19 cellular contexts compared by ENCODE assay signal in the genomic region with DNA sequence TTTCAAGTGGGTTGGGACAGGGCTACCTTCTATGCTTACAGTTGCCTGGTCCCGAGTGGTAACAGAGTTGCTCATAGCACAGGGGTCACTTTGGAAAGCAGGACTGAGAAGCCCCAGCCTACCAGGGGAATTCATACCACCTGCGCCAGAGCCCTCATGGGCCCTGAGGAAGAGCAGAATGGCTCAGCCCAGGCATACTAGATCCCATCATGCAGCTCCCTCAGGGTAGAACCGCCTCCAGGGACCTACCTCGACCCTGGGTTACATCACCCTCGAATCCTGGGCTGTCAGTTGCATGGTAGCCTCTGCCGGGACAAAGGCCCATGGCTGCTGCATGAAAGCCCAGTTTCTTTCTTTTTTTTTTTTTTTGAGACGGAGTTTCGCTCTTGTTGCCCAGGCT. TPM values are rescaled to one million over a fixed set of nuclear protein-coding genes. Genes with fewer than 3 reads are reported as not detected.
DNase-seq lines count a peak whose midpoint lies in the region; ATAC-seq, FAIRE-seq and TF ChIP-seq lines count a peak whose summit lies in the region.
"Had no signal": no experiment of that assay in that cellular context is flagged by ENCODE, and none has a peak within 500 bp of the region (broad histone marks: within the 10 kb centered on the region; RNA-seq: fewer than 3 reads in every experiment).

No MANE protein-coding gene starts in this region.

- no peak overlapping the region for H2BK5ac ChIP-seq in H1 (ENCODE audit: low read depth, low read length)

- H3K4me2 ChIP-seq in H1 (ENCODE audit: insufficient read depth in 1 of 2, low read depth in 2 of 2, low read length in 2 of 2) (no peak overlapping the region), PC-9 (no peak overlapping the region)

- no peak overlapping the region for H4K91ac ChIP-seq in H1 (replicated peaks; ENCODE audit: insufficient read length, low read length)

- H3K4me3 ChIP-seq in H7 (ENCODE audit: insufficient read depth, low read depth, low read length): no peak overlapping the region
- H3K4me3 ChIP-seq in H1 (ENCODE audit: extremely low read depth in 1 of 4, insufficient read depth in 2 of 4, low read depth in 3 of 4, low read length in 4 of 4): no peak overlapping the region
- no peak overlapping the region for H3K4me3 ChIP-seq in PC-9
- H3K4me3 ChIP-seq: GM23248 had no signal

- peaks cover 0 to 9% (median 7%) of the 10 kb centered on the region in 4 experiments; a peak in 6 of 7 replicates for H3K4me1 ChIP-seq in H1 (replicated peaks in 1 of 4; ENCODE audit: control insufficient read depth in 3 of 4, insufficient read depth in 4 of 4, low read length in 3 of 4)
- no peaks in the 10 kb centered on the region for H3K4me1 ChIP-seq in PC-9 (replicated peaks; ENCODE audit: insufficient read depth)
- H3K4me1 ChIP-seq: BE2C had no signal

- no peak overlapping the region for H2BK20ac ChIP-seq in H1 (ENCODE audit: low read length)

- H4K5ac ChIP-seq in H1 (ENCODE audit: insufficient read length, low read depth, low read length): no peak overlapping the region

- peak overlapping the region; percentile 66; the same call in 1 of the 2 replicates for H2AK5ac ChIP-seq in H1 (ENCODE audit: low read depth, low read length)

- no peak overlapping the region for H4K8ac ChIP-seq in H1 (ENCODE audit: extremely low read depth, insufficient read depth, low read length)

- TF ChIP-seq RAD21 in H1 (IDR thresholded peaks at IDR 0.05 in 1 of 2, conservative IDR thresholded peaks at IDR 0.05 in 1 of 2; ENCODE audit: low read depth in 2 of 2, low read length in 2 of 2): no peak

- no peaks in the 10 kb centered on the region for H3K9me3 Mint-ChIP-seq in CD4-positive, alpha-beta T cell
- H3K9me3 Mint-ChIP-seq: CD4-positive, CD25-positive, alpha-beta regulatory T cell; H9 had no signal

- H3K9me2 ChIP-seq in PC-9 (ENCODE audit: insufficient read depth): no peaks in the 10 kb centered on the region

- H3F3A ChIP-seq in PC-9 (ENCODE audit: insufficient read depth, low read depth): no peaks in the 10 kb centered on the region

- no peak overlapping the region for H2BK12ac ChIP-seq in H1 (ENCODE audit: low read depth, low read length)

- no peak for FAIRE-seq in H1 (lab: Jason Lieb, UNC)
- FAIRE-seq: A204.1, D721Med, GM12892, GM18507 had no signal

- H3K36me3 ChIP-seq in H7 (replicated peaks; ENCODE audit: control insufficient read depth, insufficient read depth, low read length) (no peaks in the 10 kb centered on the region), H1 (ENCODE audit: control insufficient read depth in 2 of 4, insufficient read depth in 4 of 4, low read length in 3 of 4) (no peaks in the 10 kb centered on the region; a peak in 1 of 8 replicates), PC-9 (ENCODE audit: low read depth) (no peaks in the 10 kb centered on the region)
- H3K36me3 ChIP-seq: BE2C had no signal

- no peak for TF ChIP-seq EP300 in H1 (IDR thresholded peaks at IDR 0.05; ENCODE audit: borderline replicate concordance in 1 of 2, low read depth in 2 of 2, low read length in 2 of 2)

- no peak overlapping the region for H3K14ac ChIP-seq in H1 (ENCODE audit: insufficient read length)

- no peak overlapping the region for H3K27ac ChIP-seq in CD4-positive, alpha-beta T cell (ENCODE audit: low read depth, low read length)
- H3K27ac ChIP-seq in H1 (ENCODE audit: low read depth, low read length) (no peak overlapping the region), PC-9 (no peak overlapping the region)
- H3K27ac ChIP-seq: GM23248 had no signal

- H3K9ac ChIP-seq in H1 (replicated peaks in 1 of 4; ENCODE audit: extremely low read depth in 1 of 4, low read depth in 3 of 4, low read length in 3 of 4): no peak overlapping the region
- H3K9ac ChIP-seq: GM23248 had no signal

- H3K9me3 ChIP-seq in CD4-positive, alpha-beta T cell (ENCODE audit: control insufficient read depth, low read length): no peaks in the 10 kb centered on the region
- no peaks in the 10 kb centered on the region for H3K9me3 ChIP-seq in H1 (ENCODE audit: insufficient read depth in 2 of 2, low read depth in 1 of 2, low read length in 1 of 2)
- H3K9me3 ChIP-seq in PC-9 (ENCODE audit: insufficient read depth, low read depth): no peaks in the 10 kb centered on the region
- H3K9me3 ChIP-seq: BE2C, Caco-2 had no signal

- BruUV-seq in PC-9 (replicated peaks; lab: Mats Ljungman, UMichigan): no TSS peak

- 81% methylated on average over 6 of the region's 8 CpGs; no CpG with 5 or more reads in 1 of the 2 experiments for WGBS in H1 (ENCODE audit: extremely low coverage in 1 of 2, insufficient coverage in 1 of 2, insufficient read length in 1 of 2, insufficient replicate concordance in 2 of 2, low coverage in 1 of 2, low lambda C conversion rate in 2 of 2, missing lambda C conversion rate in 1 of 2), 2 experiments

- H3K4ac ChIP-seq in H1 (replicated peaks; ENCODE audit: insufficient read length, low read depth, low read length): no peak overlapping the region

- H3K23me2 ChIP-seq in H1 (ENCODE audit: low read depth, low read length): peaks cover 9% of the 10 kb centered on the region

- H3K27me3 ChIP-seq in CD4-positive, alpha-beta T cell (ENCODE audit: control insufficient read depth, insufficient read depth, low read length): no peaks in the 10 kb centered on the region
- H3K27me3 ChIP-seq in H7 (ENCODE audit: control insufficient read depth, insufficient read depth, low read length) (peaks cover 15% of the 10 kb centered on the region), H1 (replicated peaks in 1 of 4; ENCODE audit: control insufficient read depth in 3 of 4, extremely low read depth in 1 of 4, insufficient read depth in 3 of 4, low read length in 3 of 4) (peaks cover 3 to 16% (median 15%) of the 10 kb centered on the region in 4 experiments), PC-9 (ENCODE audit: insufficient read depth, low read depth) (no peaks in the 10 kb centered on the region)
- H3K27me3 ChIP-seq: BE2C had no signal

- H3K56ac ChIP-seq in H1 (replicated peaks; ENCODE audit: insufficient read length, low read depth, low read length): no peak overlapping the region

- peaks cover 35% of the 10 kb centered on the region for H3K4me1 Mint-ChIP-seq in CD4-positive, alpha-beta T cell (ENCODE audit: low read depth)

- H4K20me1 ChIP-seq in H1 (replicated peaks in 1 of 2; ENCODE audit: control insufficient read depth in 1 of 2, insufficient read depth in 2 of 2, low read length in 2 of 2) (peaks cover 0 to 3% of the 10 kb centered on the region in 2 experiments), PC-9 (ENCODE audit: insufficient read depth) (no peaks in the 10 kb centered on the region)

- POLR2A ChIA-PET in CD4-positive, alpha-beta T cell (lab: Charles Lee): no interaction called here
- POLR2A ChIA-PET in H1 (lab: Charles Lee; ENCODE audit: partially characterized antibody) (interaction anchor here (4.6 to 9.0 kb wide), 2 partner anchors 8 to 22 kb away, joined by 56 to 75 read pairs; a partner anchor contains a TSS), PC-9 (lab: Charles Lee; ENCODE audit: unreplicated experiment) (no interaction called here)

- H3K36me3 Mint-ChIP-seq in CD4-positive, alpha-beta T cell (ENCODE audit: low read depth): peaks cover 21% of the 10 kb centered on the region
- H3K36me3 Mint-ChIP-seq: CD4-positive, CD25-positive, alpha-beta regulatory T cell had no signal

- H3K79me1 ChIP-seq in H1 (ENCODE audit: low read depth, low read length): no peaks in the 10 kb centered on the region

- CTCF ChIA-PET in CD4-positive, alpha-beta T cell (lab: Charles Lee): no interaction called here
- CTCF ChIA-PET in H1 (lab: Charles Lee; ENCODE audit: partially characterized antibody) (no interaction called here), PC-9 (lab: Charles Lee) (no interaction called here)

- H3K27me3 Mint-ChIP-seq in CD4-positive, alpha-beta T cell: no peaks in the 10 kb centered on the region
- H3K27me3 Mint-ChIP-seq: CD4-positive, CD25-positive, alpha-beta regulatory T cell had no signal

- no peak for TF ChIP-seq CTCF in CD4-positive, alpha-beta T cell (IDR thresholded peaks at IDR 0.05)
- TF ChIP-seq CTCF in H1 (IDR thresholded peaks at IDR 0.05; ENCODE audit: control extremely low read depth in 1 of 3, insufficient read depth in 1 of 3, low read depth in 1 of 3, low read length in 3 of 3): no peak
- TF ChIP-seq CTCF in PC-9 (conservative IDR thresholded peaks at IDR 0.05): no peak

- no peak overlapping the region for H3K27ac Mint-ChIP-seq in CD4-positive, alpha-beta T cell
- H3K27ac Mint-ChIP-seq: CD4-positive, CD25-positive, alpha-beta regulatory T cell; H9 had no signal

- no peak overlapping the region for H2BK120ac ChIP-seq in H1 (replicated peaks; ENCODE audit: low read depth, low read length)

- no peak for DNase-seq in CD4-positive, alpha-beta T cell
- DNase-seq in H7 (peak; percentile 39), H1 (ENCODE audit: low read depth in 1 of 2, low spot score in 2 of 2) (no peak), GF-D8 (lab: John Stamatoyannopoulos, UW) (no peak), PC-9 (no peak)
- no peak for DNase-seq in stimulated activated CD8-positive, alpha-beta memory T cell treated with anti-CD3 and anti-CD28 coated beads, Interleukin-4, amount 100 ng/mL, for 48 hours
- DNase-seq: ACHN; BE2C; C1 segment of cervical spinal cord; Caco-2; CD4-positive, CD25-positive, alpha-beta regulatory T cell; DMS79; GM23248; H9 had no signal

- intact Hi-C loops in CD4-positive, alpha-beta T cell (cut with DNase I, micrococcal nuclease): no loop called here
- intact Hi-C loops in PC-9 (cut with micrococcal nuclease; ENCODE audit: unreplicated experiment): no loop called here

- no peak for ATAC-seq in CD4-positive, alpha-beta T cell (ENCODE audit: poor library complexity)

- H3K18ac ChIP-seq in H1 (ENCODE audit: extremely low read depth, low read length): no peak overlapping the region

- no peak overlapping the region for H2AFZ ChIP-seq in H1 (ENCODE audit: low read length)
- H2AFZ ChIP-seq in PC-9: no peak overlapping the region
- H2AFZ ChIP-seq: GM23248 had no signal

- peak overlapping the region; percentile 34 for H3K4me3 Mint-ChIP-seq in CD4-positive, alpha-beta T cell
- H3K4me3 Mint-ChIP-seq: H9 had no signal

- H2BK15ac ChIP-seq in H1 (ENCODE audit: low read length): no peak overlapping the region

- no peak for TF ChIP-seq POLR2A in H1 (IDR thresholded peaks at IDR 0.05; ENCODE audit: control extremely low read depth in 1 of 2, low read depth in 2 of 2, low read length in 2 of 2)

- H3K23ac ChIP-seq in H1 (ENCODE audit: insufficient read length): no peak overlapping the region

- H3K79me2 ChIP-seq in H1 (ENCODE audit: control insufficient read depth in 1 of 2, insufficient read depth in 2 of 2, low read length in 2 of 2) (no peaks in the 10 kb centered on the region; a peak in 1 of 4 replicates), PC-9 (ENCODE audit: low read depth) (peaks cover 6% of the 10 kb centered on the region; the same call in 1 of the 2 replicates)

RNA-seq across cellular contexts. Expression of a gene that starts 2.9 kb away (rescaled TPM):
- 10 to 100 TPM; 25.5 to 25.6 TPM for total RNA-seq in CD4-positive, alpha-beta T cell
- total RNA-seq in H7 (2014; rRNA removed; shearing (Covaris generic)): 51.3 and 64.7 TPM in 2 replicates
- 41.7 and 43.6 TPM in 2 replicates for total RNA-seq in H1 (2021; fragmentation: NEBNext Ultra II Directional; extraction: Animal tissue kit (Norgen Biotek cat#: 25700))
- polyA plus RNA-seq in H1 (2011; rRNA removed): 55.2 and 66.7 TPM in 2 replicates
- 64.7 TPM for polyA plus RNA-seq in H1 (2011; cell fraction: cytosol; rRNA removed)
- 85.7 TPM for polyA plus RNA-seq in H1 (2011; cell fraction: nucleus; rRNA removed)
- 34.9 to 55.7 TPM (median 49.6 TPM) in 4 replicates for polyA plus RNA-seq in H1 (2012, experiment 1 of 2)
- 50.4 TPM for polyA plus RNA-seq in H1 (2012, experiment 2 of 2)
- polyA plus RNA-seq in H1 (2013, experiment 1 of 2): 59.5 TPM
- polyA plus RNA-seq in H1 (2013, experiment 2 of 2): 62.0 TPM
- 15.2 and 16.5 TPM in 2 replicates for polyA minus RNA-seq in H1 (2011; rRNA and poly(A)+ RNA removed)
- 25.0 TPM for polyA minus RNA-seq in H1 (2011; cell fraction: cytosol; rRNA and poly(A)+ RNA removed)
- 17.6 TPM for polyA minus RNA-seq in H1 (2011; cell fraction: nucleus; rRNA and poly(A)+ RNA removed)
- total RNA-seq in PC-9 (2021): 46.2 and 57.7 TPM in 2 replicates

RNA-seq across cellular contexts. Expression of a gene that starts 8.8 kb away (rescaled TPM):
- total RNA-seq in CD4-positive, alpha-beta T cell: 10 to 100 TPM; 10.2 to 10.4 TPM
- total RNA-seq in H7 (2014; rRNA removed; shearing (Covaris generic)): 23.0 and 29.8 TPM in 2 replicates
- total RNA-seq in H1 (2021; fragmentation: NEBNext Ultra II Directional; extraction: Animal tissue kit (Norgen Biotek cat#: 25700)): 11.3 and 15.4 TPM in 2 replicates
- polyA plus RNA-seq in H1 (2011; rRNA removed): 22.6 and 29.2 TPM in 2 replicates
- 24.4 TPM for polyA plus RNA-seq in H1 (2011; cell fraction: cytosol; rRNA removed)
- polyA plus RNA-seq in H1 (2011; cell fraction: nucleus; rRNA removed): 29.1 TPM
- polyA plus RNA-seq in H1 (2012, experiment 1 of 2): 6.3 to 17.2 TPM (median 16.5 TPM) in 4 replicates
- 12.9 TPM for polyA plus RNA-seq in H1 (2012, experiment 2 of 2)
- 8.9 TPM for polyA plus RNA-seq in H1 (2013, experiment 1 of 2)
- 8.0 TPM for polyA plus RNA-seq in H1 (2013, experiment 2 of 2)
- 1.7 and 1.8 TPM in 2 replicates for polyA minus RNA-seq in H1 (2011; rRNA and poly(A)+ RNA removed)
- 9.8 TPM for polyA minus RNA-seq in H1 (2011; cell fraction: cytosol; rRNA and poly(A)+ RNA removed)
- 9.6 TPM for polyA minus RNA-seq in H1 (2011; cell fraction: nucleus; rRNA and poly(A)+ RNA removed)
- total RNA-seq in PC-9 (2021): 6.2 and 12.7 TPM in 2 replicates

RNA-seq across cellular contexts. Expression of a gene that starts 10.9 kb away (rescaled TPM):
- 10 to 100 TPM; 16.7 to 17.8 TPM for total RNA-seq in CD4-positive, alpha-beta T cell
- total RNA-seq in H7 (2014; rRNA removed; shearing (Covaris generic)): 5.2 and 6.1 TPM in 2 replicates
- total RNA-seq in H1 (2021; fragmentation: NEBNext Ultra II Directional; extraction: Animal tissue kit (Norgen Biotek cat#: 25700)): 5.6 and 6.0 TPM in 2 replicates
- 5.4 and 8.0 TPM in 2 replicates for polyA plus RNA-seq in H1 (2011; rRNA removed)
- polyA plus RNA-seq in H1 (2011; cell fraction: cytosol; rRNA removed): 6.0 TPM
- 30.7 TPM for polyA plus RNA-seq in H1 (2011; cell fraction: nucleus; rRNA removed)
- polyA plus RNA-seq in H1 (2012, experiment 1 of 2): 5.8 to 8.4 TPM (median 7.1 TPM) in 4 replicates
- polyA plus RNA-seq in H1 (2012, experiment 2 of 2): 4.3 TPM
- polyA plus RNA-seq in H1 (2013, experiment 1 of 2): 4.1 TPM
- polyA plus RNA-seq in H1 (2013, experiment 2 of 2): 2.9 TPM
- polyA minus RNA-seq in H1 (2011; rRNA and poly(A)+ RNA removed): 2.6 and 3.0 TPM in 2 replicates
- 2.9 TPM for polyA minus RNA-seq in H1 (2011; cell fraction: cytosol; rRNA and poly(A)+ RNA removed)
- polyA minus RNA-seq in H1 (2011; cell fraction: nucleus; rRNA and poly(A)+ RNA removed): 9.0 TPM
- 1.6 and 2.3 TPM in 2 replicates for total RNA-seq in PC-9 (2021)

RNA-seq across cellular contexts. Expression of a gene that starts 21.9 kb away (rescaled TPM):
- under 1 TPM; 0.16 to 0.28 TPM for total RNA-seq in CD4-positive, alpha-beta T cell
- 0.30 and 0.45 TPM in 2 replicates for total RNA-seq in H7 (2014; rRNA removed; shearing (Covaris generic))
- total RNA-seq in H1 (2021; fragmentation: NEBNext Ultra II Directional; extraction: Animal tissue kit (Norgen Biotek cat#: 25700)): 0.34 and 0.44 TPM in 2 replicates
- 0.48 and 0.80 TPM in 2 replicates for polyA plus RNA-seq in H1 (2011; rRNA removed)
- 0.41 TPM for polyA plus RNA-seq in H1 (2011; cell fraction: cytosol; rRNA removed)
- 0.40 TPM for polyA plus RNA-seq in H1 (2011; cell fraction: nucleus; rRNA removed)
- 1.8 to 2.5 TPM (median 2.2 TPM) in 4 replicates for polyA plus RNA-seq in H1 (2012, experiment 1 of 2)
- polyA plus RNA-seq in H1 (2012, experiment 2 of 2): 0.34 TPM
- polyA plus RNA-seq in H1 (2013, experiment 1 of 2): 0.32 TPM
- polyA plus RNA-seq in H1 (2013, experiment 2 of 2): 0.35 TPM
- polyA minus RNA-seq in H1 (2011; rRNA and poly(A)+ RNA removed): 0.49 and 0.76 TPM in 2 replicates
- polyA minus RNA-seq in H1 (2011; cell fraction: cytosol; rRNA and poly(A)+ RNA removed): not detected
- not detected for polyA minus RNA-seq in H1 (2011; cell fraction: nucleus; rRNA and poly(A)+ RNA removed)
- 1.0 and 1.4 TPM in 2 replicates for total RNA-seq in PC-9 (2021)
- total RNA-seq: G401, GM23248, H9 had no signal
- polyA plus RNA-seq: GM23248 had no signal

RNA-seq across cellular contexts. Expression of a gene that starts 34.0 kb away (rescaled TPM):
- 100 to 1,000 TPM; 240 to 256 TPM for total RNA-seq in CD4-positive, alpha-beta T cell
- 25.3 and 25.6 TPM in 2 replicates for total RNA-seq in H7 (2014; rRNA removed; shearing (Covaris generic))
- total RNA-seq in H1 (2021; fragmentation: NEBNext Ultra II Directional; extraction: Animal tissue kit (Norgen Biotek cat#: 25700)): 18.7 and 20.4 TPM in 2 replicates
- polyA plus RNA-seq in H1 (2011; rRNA removed): 31.4 and 34.5 TPM in 2 replicates
- 26.8 TPM for polyA plus RNA-seq in H1 (2011; cell fraction: cytosol; rRNA removed)
- 78.0 TPM for polyA plus RNA-seq in H1 (2011; cell fraction: nucleus; rRNA removed)
- polyA plus RNA-seq in H1 (2012, experiment 1 of 2): 25.2 to 41.2 TPM (median 38.4 TPM) in 4 replicates
- polyA plus RNA-seq in H1 (2012, experiment 2 of 2): 27.3 TPM
- polyA plus RNA-seq in H1 (2013, experiment 1 of 2): 7.1 TPM
- 5.6 TPM for polyA plus RNA-seq in H1 (2013, experiment 2 of 2)
- polyA minus RNA-seq in H1 (2011; rRNA and poly(A)+ RNA removed): 13.4 and 14.3 TPM in 2 replicates
- polyA minus RNA-seq in H1 (2011; cell fraction: cytosol; rRNA and poly(A)+ RNA removed): 20.0 TPM
- polyA minus RNA-seq in H1 (2011; cell fraction: nucleus; rRNA and poly(A)+ RNA removed): 18.3 TPM
- 26.3 and 30.8 TPM in 2 replicates for total RNA-seq in PC-9 (2021)
